In the genomic region with DNA sequence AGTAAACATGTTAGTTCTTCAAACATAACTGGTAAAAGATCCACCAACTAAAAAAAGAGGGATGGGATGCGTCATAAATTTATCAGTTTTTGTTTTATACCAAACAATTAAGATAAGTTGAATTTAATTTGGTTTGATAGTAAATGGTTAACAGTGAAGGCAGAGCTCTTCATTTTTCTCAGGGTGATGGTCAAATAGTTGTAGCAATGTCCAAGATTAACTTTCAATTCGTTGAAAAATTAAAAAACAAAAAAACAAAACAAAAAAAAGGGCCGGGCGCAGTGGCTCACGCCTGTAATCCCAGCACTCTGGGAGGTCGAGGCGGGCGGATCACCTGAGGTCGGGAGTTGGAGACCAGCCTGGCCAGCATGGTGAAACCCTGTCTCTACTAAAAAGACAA, we compare ENCODE assay signal across 8 cellular contexts. TPM values are rescaled to one million over a fixed set of nuclear protein-coding genes. Genes with fewer than 3 reads are reported as not detected.
A peak's percentile ranks its signal among the peaks of the same experiment; 100 is the strongest.
DNase-seq lines count a peak whose midpoint lies in the region; TF ChIP-seq lines count a peak whose summit lies in the region.
"Not testable (repeated sequence)": the region's sequence is repeated elsewhere in the genome, so short reads cannot be mapped to it uniquely, and the experiment has no call there.

No MANE protein-coding gene starts in this region.

- not testable (repeated sequence) for H3F3A ChIP-seq in OCI-LY1 (ENCODE audit: insufficient read depth, low read length)

- H3K27ac Mint-ChIP-seq in activated CD4-positive, alpha-beta memory T cell treated with anti-CD3 and anti-CD28 coated beads, Interleukin-2, amount 10 ng/mL, durations not matched to agents 7 days and 5 days; neural crest cell (ENCODE audit: unreplicated experiment): not testable (repeated sequence)
- H3K27ac Mint-ChIP-seq in activated naive CD4-positive, alpha-beta T cell treated with anti-CD3 and anti-CD28 coated beads, Interleukin-2, amount 50 U/mL, for 24 hours = peak overlapping the region; percentile 87
- peak overlapping the region in 1 of 6 donors; percentile 34 for H3K27ac Mint-ChIP-seq in immature natural killer cell

- H3K27ac ChIP-seq in BLaER1 treated with 17β-estradiol and CSF1 and Interleukin-3, amounts not matched to agents 10 nM and 100 nM; OCI-LY1 (ENCODE audit: low read depth, low read length, poor library complexity, severe bottlenecking): not testable (repeated sequence)
- H3K27ac ChIP-seq in dorsolateral prefrontal cortex (peak overlapping the region in 4 of 59 donors; percentile 20 to 83 (median 50)), stomach smooth muscle (ENCODE audit: low read length) (peak overlapping the region; percentile 63)

- H3K4me2 ChIP-seq in BLaER1 treated with 17β-estradiol and CSF1 and Interleukin-3, amounts not matched to agents 10 nM and 100 nM = peak overlapping the region; percentile 88 to 100 (median 98)
- peak overlapping the region; percentile 94 for H3K4me2 ChIP-seq in OCI-LY1 (ENCODE audit: low read length)

- peaks cover 11% of the 10 kb centered on the region for H3K79me2 ChIP-seq in OCI-LY1 (ENCODE audit: insufficient read depth, low read length)

- not testable (repeated sequence) for H2AFZ ChIP-seq in OCI-LY1 (ENCODE audit: low read length)

- H3K36me3 ChIP-seq in BLaER1 treated with 17β-estradiol and CSF1 and Interleukin-3, amounts not matched to agents 10 nM and 100 nM = peaks cover 0 to 22% (median 3%) of the 10 kb centered on the region in 11 experiments; a peak in 7 of 22 replicates
- H3K36me3 ChIP-seq in OCI-LY1 (ENCODE audit: insufficient read depth, low read length) = peaks cover 14% of the 10 kb centered on the region; the same call in 1 of the 2 replicates
- not testable (repeated sequence) for H3K36me3 ChIP-seq in stomach smooth muscle (ENCODE audit: control insufficient read depth in 2 of 2, insufficient read depth in 2 of 2, low read length in 2 of 2)

- CTCF ChIA-PET in activated CD4-positive, alpha-beta memory T cell treated with anti-CD3 and anti-CD28 coated beads, Interleukin-2, amount 10 ng/mL, durations not matched to agents 7 days and 5 days (lab: Charles Lee) = interaction anchor here (0.6 to 4.6 kb wide), 5 partner anchors 22 to 201 kb away, joined by 3 to 35 read pairs (median 3); no protein-coding TSS in a partner anchor

- not testable (repeated sequence) for H3K27me3 Mint-ChIP-seq in activated CD4-positive, alpha-beta memory T cell treated with anti-CD3 and anti-CD28 coated beads, Interleukin-2, amount 10 ng/mL, durations not matched to agents 7 days and 5 days; activated naive CD4-positive, alpha-beta T cell treated with anti-CD3 and anti-CD28 coated beads, Interleukin-2, amount 50 U/mL, for 24 hours; immature natural killer cell (ENCODE audit: low read depth in 3 of 3)
- peaks cover 30% of the 10 kb centered on the region for H3K27me3 Mint-ChIP-seq in neural crest cell (ENCODE audit: low read depth)

- H3K4me1 ChIP-seq in BLaER1 treated with 17β-estradiol and CSF1 and Interleukin-3, amounts not matched to agents 10 nM and 100 nM = peaks cover 18 to 43% (median 30%) of the 10 kb centered on the region in 10 experiments
- peaks cover 35% of the 10 kb centered on the region for H3K4me1 ChIP-seq in OCI-LY1 (ENCODE audit: insufficient read depth, low read length, severe bottlenecking)
- H3K4me1 ChIP-seq in stomach smooth muscle (ENCODE audit: control insufficient read depth, insufficient read depth, low read length) = not testable (repeated sequence)

- H3K4me3 Mint-ChIP-seq in activated CD4-positive, alpha-beta memory T cell treated with anti-CD3 and anti-CD28 coated beads, Interleukin-2, amount 10 ng/mL, durations not matched to agents 7 days and 5 days = peak overlapping the region; percentile 85
- H3K4me3 Mint-ChIP-seq in activated naive CD4-positive, alpha-beta T cell treated with anti-CD3 and anti-CD28 coated beads, Interleukin-2, amount 50 U/mL, for 24 hours = peak overlapping the region; percentile 98
- H3K4me3 Mint-ChIP-seq in immature natural killer cell (peak overlapping the region; percentile 26 to 69 (median 63)), neural crest cell (peak overlapping the region; percentile 35)

- not testable (repeated sequence) for TF ChIP-seq CTCF in OCI-LY1 (IDR thresholded peaks at IDR 0.05; ENCODE audit: low read length); dorsolateral prefrontal cortex (IDR thresholded peaks at IDR 0.05 in 54 of 56, conservative IDR thresholded peaks at IDR 0.05 in 2 of 56; ENCODE audit: low read depth in 1 of 56, partially characterized antibody in 56 of 56); neural crest cell (conservative IDR thresholded peaks at IDR 0.05)

- not testable (repeated sequence) for H3K9me3 Mint-ChIP-seq in activated CD4-positive, alpha-beta memory T cell treated with anti-CD3 and anti-CD28 coated beads, Interleukin-2, amount 10 ng/mL, durations not matched to agents 7 days and 5 days; activated naive CD4-positive, alpha-beta T cell treated with anti-CD3 and anti-CD28 coated beads, Interleukin-2, amount 50 U/mL, for 24 hours; immature natural killer cell; neural crest cell

- H3K36me3 Mint-ChIP-seq in activated CD4-positive, alpha-beta memory T cell treated with anti-CD3 and anti-CD28 coated beads, Interleukin-2, amount 10 ng/mL, durations not matched to agents 7 days and 5 days (ENCODE audit: low read depth) = peaks cover 17% of the 10 kb centered on the region
- H3K36me3 Mint-ChIP-seq in activated naive CD4-positive, alpha-beta T cell treated with anti-CD3 and anti-CD28 coated beads, Interleukin-2, amount 50 U/mL, for 24 hours; neural crest cell (ENCODE audit: low read depth): not testable (repeated sequence)
- H3K36me3 Mint-ChIP-seq in immature natural killer cell = peaks cover 5 to 14% (median 12%) of the 10 kb centered on the region in 3 donors

- H3K4me1 Mint-ChIP-seq in activated CD4-positive, alpha-beta memory T cell treated with anti-CD3 and anti-CD28 coated beads, Interleukin-2, amount 10 ng/mL, durations not matched to agents 7 days and 5 days = peaks cover 45% of the 10 kb centered on the region
- H3K4me1 Mint-ChIP-seq in activated naive CD4-positive, alpha-beta T cell treated with anti-CD3 and anti-CD28 coated beads, Interleukin-2, amount 50 U/mL, for 24 hours = peaks cover 50% of the 10 kb centered on the region
- peaks cover 36 to 49% of the 10 kb centered on the region in 2 donors for H3K4me1 Mint-ChIP-seq in immature natural killer cell
- H3K4me1 Mint-ChIP-seq in neural crest cell = not testable (repeated sequence)

- peak overlapping the region in 6 of 11 experiments; percentile 78 to 85 (median 82); a peak in 7 of 22 replicates for H3K9ac ChIP-seq in BLaER1 treated with 17β-estradiol and CSF1 and Interleukin-3, amounts not matched to agents 10 nM and 100 nM
- H3K9ac ChIP-seq in OCI-LY1 (ENCODE audit: low read length) (peak overlapping the region; percentile 14; the same call in 1 of the 2 replicates), stomach smooth muscle (ENCODE audit: low read length in 2 of 2) (peak overlapping the region in 1 of 2 donors; percentile 97)

- H3K27me3 ChIP-seq in BLaER1 treated with 17β-estradiol and CSF1 and Interleukin-3, amounts not matched to agents 10 nM and 100 nM = peaks cover 0 to 24% (median 20%) of the 10 kb centered on the region in 11 experiments; a peak in 18 of 22 replicates
- H3K27me3 ChIP-seq in OCI-LY1 (ENCODE audit: insufficient read depth, low read length); dorsolateral prefrontal cortex; stomach smooth muscle (ENCODE audit: control insufficient read depth in 1 of 2, insufficient read depth in 2 of 2, low read length in 2 of 2): not testable (repeated sequence)

- intact Hi-C loops in dorsolateral prefrontal cortex (cut with DNase I) = loop anchor here (5.0 to 10.0 kb wide), 4 partner anchors 77 to 210 kb away; no protein-coding TSS in a partner anchor

- not testable (repeated sequence) for DNase-seq in activated CD4-positive, alpha-beta memory T cell treated with anti-CD3 and anti-CD28 coated beads, Interleukin-2, amount 10 ng/mL, durations not matched to agents 7 days and 5 days; dorsolateral prefrontal cortex; immature natural killer cell; neural crest cell (ENCODE audit: low read depth, low spot score)

- POLR2A ChIA-PET in activated CD4-positive, alpha-beta memory T cell treated with anti-CD3 and anti-CD28 coated beads, Interleukin-2, amount 10 ng/mL, durations not matched to agents 7 days and 5 days (lab: Charles Lee) = interaction anchor here (0.6 to 7.3 kb wide), 9 partner anchors 9 to 237 kb away, joined by 3 to 68 read pairs (median 4); a partner anchor contains a TSS

- H4K20me1 ChIP-seq in BLaER1 treated with 17β-estradiol and CSF1 and Interleukin-3, amounts not matched to agents 10 nM and 100 nM; OCI-LY1 (ENCODE audit: insufficient read depth, low read length): not testable (repeated sequence)

- H3K4me3 ChIP-seq in BLaER1 treated with 17β-estradiol and CSF1 and Interleukin-3, amounts not matched to agents 10 nM and 100 nM = peak overlapping the region in 9 of 10 experiments; percentile 80 to 99 (median 84); a peak in 13 of 20 replicates
- peak overlapping the region; percentile 97 for H3K4me3 ChIP-seq in OCI-LY1 (ENCODE audit: low read depth, low read length, poor library complexity, severe bottlenecking)
- H3K4me3 ChIP-seq in dorsolateral prefrontal cortex = peak overlapping the region in 53 of 59 donors; percentile 75 to 99 (median 95)
- H3K4me3 ChIP-seq in stomach smooth muscle (ENCODE audit: low read length in 2 of 2) = peak overlapping the region; percentile 91 to 96

- not testable (repeated sequence) for H3K9me2 ChIP-seq in OCI-LY1 (ENCODE audit: low read depth, low read length)

- H3K9me3 ChIP-seq in BLaER1 treated with 17β-estradiol and CSF1 and Interleukin-3, amounts not matched to agents 10 nM and 100 nM (replicated peaks in 1 of 11); OCI-LY1 (ENCODE audit: low read length); stomach smooth muscle (ENCODE audit: control insufficient read depth in 2 of 2, low read length in 2 of 2): not testable (repeated sequence)

RNA-seq across cellular contexts. Expression of a gene that starts 1.8 kb away (rescaled TPM):
- 10 to 100 TPM; 10.5 to 11.3 TPM for total RNA-seq in activated CD4-positive, alpha-beta memory T cell treated with anti-CD3 and anti-CD28 coated beads, Interleukin-2, amount 10 ng/mL, durations not matched to agents 7 days and 5 days
- total RNA-seq in dorsolateral prefrontal cortex = 10 to 100 TPM; 25.0 to 72.0 (median 49.8) TPM
- 1 to 10 TPM; 2.7 to 5.9 (median 3.2) TPM for polyA plus RNA-seq in immature natural killer cell
- total RNA-seq in neural crest cell = 1.5 and 1.7 TPM in 2 replicates

Comparison
In these comparisons a context has a peak if more than half of its experiments do, and no peak if none do; other contexts are left out.
1. H3K4me3 Mint-ChIP-seq: peak in every context shown above with its lines; median percentile 98 in activated naive CD4-positive, alpha-beta T cell treated with anti-CD3 and anti-CD28 coated beads, Interleukin-2, amount 50 U/mL, for 24 hours; 85 in activated CD4-positive, alpha-beta memory T cell treated with anti-CD3 and anti-CD28 coated beads, Interleukin-2, amount 10 ng/mL, durations not matched to agents 7 days and 5 days; 63 in immature natural killer cell; 35 in neural crest cell.